15 cellular contexts compared by ENCODE assay signal in the genomic region with DNA sequence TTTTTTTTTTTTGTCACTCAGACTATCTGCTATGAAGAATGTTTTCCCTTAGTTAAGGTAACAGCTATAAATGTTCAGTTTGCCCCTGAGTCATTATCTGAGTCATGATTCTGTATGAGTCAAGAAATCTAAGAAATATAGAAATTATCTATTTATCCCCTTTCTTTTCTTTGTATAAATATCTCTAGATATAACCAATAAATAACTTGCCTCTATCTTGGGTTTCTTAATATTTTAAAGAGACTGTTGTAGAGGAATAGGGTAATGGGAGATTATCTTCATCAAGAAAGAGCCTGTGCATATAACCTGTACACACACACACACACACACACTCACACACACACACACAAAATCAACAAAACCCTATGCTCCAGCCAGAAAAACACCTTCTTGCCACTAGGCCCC.
DNase-seq lines count a peak whose midpoint lies in the region; ATAC-seq lines count a peak whose summit lies in the region.
"Had no signal": no experiment of that assay in that cellular context is flagged by ENCODE, and none has a peak within 500 bp of the region (broad histone marks: within the 10 kb centered on the region; RNA-seq: fewer than 3 reads in every experiment).

No MANE protein-coding gene starts in this region.

- H3K9ac ChIP-seq in GM23248: no peak overlapping the region

- H3K36me3 ChIP-seq in ACC112 (ENCODE audit: insufficient read depth, low read length) (no peaks in the 10 kb centered on the region), GM23248 (ENCODE audit: low read depth) (no peaks in the 10 kb centered on the region), SJSA1 (no peaks in the 10 kb centered on the region)
- H3K36me3 ChIP-seq: SJCRH30, uterus had no signal

- no peaks in the 10 kb centered on the region for H4K20me1 ChIP-seq in GM23248 (ENCODE audit: insufficient read depth)

- H3K27ac ChIP-seq in ACC112 (ENCODE audit: low read depth, low read length) (peak overlapping the region; percentile 95), GM23248 (peak overlapping the region; percentile 41), SJSA1 (peak overlapping the region; percentile 28; the same call in 1 of the 2 replicates)
- H3K27ac ChIP-seq: SJCRH30, uterus had no signal

- H3K9me3 ChIP-seq in GM23248 (ENCODE audit: low read depth): no peaks in the 10 kb centered on the region
- no peaks in the 10 kb centered on the region for H3K9me3 ChIP-seq in SJSA1 (replicated peaks)
- H3K9me3 ChIP-seq: SJCRH30, uterus had no signal

- no peaks in the 10 kb centered on the region for H3K9me2 ChIP-seq in GM23248 (ENCODE audit: insufficient read depth)

- H3K4me3 ChIP-seq in ACC112 (ENCODE audit: low read depth, low read length): no peak overlapping the region; the same call in 1 of the 2 replicates
- H3K4me3 ChIP-seq in GM23248: no peak overlapping the region
- H3K4me3 ChIP-seq in SJSA1: no peak overlapping the region
- H3K4me3 ChIP-seq: SJCRH30, uterus had no signal

- H2AFZ ChIP-seq in ACC112 (ENCODE audit: low read length, unreplicated experiment) (peak overlapping the region; percentile 70), GM23248 (no peak overlapping the region)

- peaks cover 44% of the 10 kb centered on the region for H3K4me1 ChIP-seq in ACC112 (ENCODE audit: control insufficient read depth, insufficient read depth, low read length, unreplicated experiment)
- H3K4me1 ChIP-seq in GM23248 (ENCODE audit: insufficient read depth): peaks cover 19% of the 10 kb centered on the region
- H3K4me1 ChIP-seq in SJSA1 (replicated peaks): peaks cover 16% of the 10 kb centered on the region
- H3K4me1 ChIP-seq: uterus had no signal

- peaks cover 14% of the 10 kb centered on the region; the same call in 1 of the 2 replicates for H3F3A ChIP-seq in GM23248 (ENCODE audit: insufficient read depth)

- H3K79me2 ChIP-seq in ACC112 (ENCODE audit: control insufficient read depth, insufficient read depth, low read length, unreplicated experiment) (no peaks in the 10 kb centered on the region), GM23248 (ENCODE audit: insufficient read depth) (no peaks in the 10 kb centered on the region)

- H3K27me3 ChIP-seq in ACC112 (ENCODE audit: insufficient read depth, low read length) (no peaks in the 10 kb centered on the region), GM23248 (replicated peaks; ENCODE audit: insufficient read depth) (no peaks in the 10 kb centered on the region), SJSA1 (replicated peaks) (no peaks in the 10 kb centered on the region)
- H3K27me3 ChIP-seq: SJCRH30, uterus had no signal

- no peak for ATAC-seq in GM19035 (IDR thresholded peaks at IDR 0.05; ENCODE audit: unreplicated experiment)
- ATAC-seq: sciatic nerve had no signal

- DNase-seq in GM23248: peak; percentile 81
- DNase-seq in SJSA1 (ENCODE audit: low read depth in 1 of 2, low spot score in 2 of 2): no peak
- peak; percentile 67 for DNase-seq in fibroblast of peridontal ligament (ENCODE audit: extremely low read depth)
- DNase-seq in activated CD8-positive, alpha-beta memory T cell treated with anti-CD3 and anti-CD28 coated beads, Interleukin-2, amount 50 U/mL, for 48 hours: no peak
- DNase-seq in mucosa of gallbladder (ENCODE audit: low spot score): no peak
- DNase-seq in NCI-H1048 (lab: John Stamatoyannopoulos, UW): no peak
- DNase-seq: effector memory CD4-positive, alpha-beta T cell; GOT3; Karpas-422; NCI-H446 treated with DMSO at 0.1 percent for 48 hours; SJCRH30; uterus had no signal

- H3K4me2 ChIP-seq in GM23248 (ENCODE audit: unreplicated experiment): no peak overlapping the region

- in situ Hi-C loops in GM23248 (cut with MboI): no loop called here

Comparison
In these comparisons a context has a peak if more than half of its experiments do, and no peak if none do; other contexts are left out.
1. H3K27ac ChIP-seq: peak in every context shown above with its lines; median percentile 95 in ACC112; 41 in GM23248; 28 in SJSA1.
2. DNase-seq: peak in GM23248 (single experiment) and fibroblast of peridontal ligament (single experiment); none in SJSA1 (0 of 2), activated CD8-positive, alpha-beta memory T cell treated with anti-CD3 and anti-CD28 coated beads, Interleukin-2, amount 50 U/mL, for 48 hours (single experiment), mucosa of gallbladder (single experiment) and NCI-H1048 (single experiment).